1 cellular context compared by ENCODE assay signal in genomic region chr20:59645316-59645715, GRCh38.
A peak's percentile ranks its signal among the peaks of the same experiment; 100 is the strongest.
TF ChIP-seq lines count a peak whose summit lies in the region.

No MANE protein-coding gene starts in this region.

TF ChIP-seq in HepG2, 621 proteins besides CTCF, POLR2A, EP300 and RAD21 (continued from another document):
- TF ChIP-seq ZNF574 (CRISPR knock-in tag; IDR thresholded peaks at IDR 0.05) = peak; percentile 50; the same call in 1 of the 2 replicates
